ENCODE assay signal across 1 cellular context in the genomic region with DNA sequence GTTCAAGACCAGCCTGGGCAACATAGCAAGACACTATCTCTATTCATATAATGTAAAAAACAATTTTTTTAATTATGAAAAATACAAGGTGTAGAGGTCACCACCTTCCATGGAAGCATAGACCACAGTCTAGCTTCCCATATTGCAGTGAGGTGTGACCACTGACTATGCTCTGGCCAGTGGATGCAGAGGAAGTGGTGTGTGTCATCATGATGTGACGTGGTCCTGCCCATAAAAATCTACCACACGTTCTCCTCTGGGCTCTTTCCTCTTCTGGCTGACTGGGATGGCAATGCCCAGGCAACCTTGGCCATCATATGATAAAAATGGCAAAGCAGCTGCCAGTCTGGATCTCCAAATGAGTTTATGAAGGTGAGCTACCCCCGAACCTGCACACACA.
TF ChIP-seq lines count a peak whose summit lies in the region.

No MANE protein-coding gene starts in this region.

TF ChIP-seq in WTC11, 78 proteins besides CTCF, POLR2A, EP300 and RAD21 (continued from another document):
- TF ChIP-seq, protein P1, sequence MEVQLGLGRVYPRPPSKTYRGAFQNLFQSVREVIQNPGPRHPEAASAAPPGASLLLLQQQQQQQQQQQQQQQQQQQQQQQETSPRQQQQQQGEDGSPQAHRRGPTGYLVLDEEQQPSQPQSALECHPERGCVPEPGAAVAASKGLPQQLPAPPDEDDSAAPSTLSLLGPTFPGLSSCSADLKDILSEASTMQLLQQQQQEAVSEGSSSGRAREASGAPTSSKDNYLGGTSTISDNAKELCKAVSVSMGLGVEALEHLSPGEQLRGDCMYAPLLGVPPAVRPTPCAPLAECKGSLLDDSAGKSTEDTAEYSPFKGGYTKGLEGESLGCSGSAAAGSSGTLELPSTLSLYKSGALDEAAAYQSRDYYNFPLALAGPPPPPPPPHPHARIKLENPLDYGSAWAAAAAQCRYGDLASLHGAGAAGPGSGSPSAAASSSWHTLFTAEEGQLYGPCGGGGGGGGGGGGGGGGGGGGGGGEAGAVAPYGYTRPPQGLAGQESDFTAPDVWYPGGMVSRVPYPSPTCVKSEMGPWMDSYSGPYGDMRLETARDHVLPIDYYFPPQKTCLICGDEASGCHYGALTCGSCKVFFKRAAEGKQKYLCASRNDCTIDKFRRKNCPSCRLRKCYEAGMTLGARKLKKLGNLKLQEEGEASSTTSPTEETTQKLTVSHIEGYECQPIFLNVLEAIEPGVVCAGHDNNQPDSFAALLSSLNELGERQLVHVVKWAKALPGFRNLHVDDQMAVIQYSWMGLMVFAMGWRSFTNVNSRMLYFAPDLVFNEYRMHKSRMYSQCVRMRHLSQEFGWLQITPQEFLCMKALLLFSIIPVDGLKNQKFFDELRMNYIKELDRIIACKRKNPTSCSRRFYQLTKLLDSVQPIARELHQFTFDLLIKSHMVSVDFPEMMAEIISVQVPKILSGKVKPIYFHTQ (CRISPR knock-in tag; IDR thresholded peaks at IDR 0.05), result no peak
- TF ChIP-seq, protein P2, sequence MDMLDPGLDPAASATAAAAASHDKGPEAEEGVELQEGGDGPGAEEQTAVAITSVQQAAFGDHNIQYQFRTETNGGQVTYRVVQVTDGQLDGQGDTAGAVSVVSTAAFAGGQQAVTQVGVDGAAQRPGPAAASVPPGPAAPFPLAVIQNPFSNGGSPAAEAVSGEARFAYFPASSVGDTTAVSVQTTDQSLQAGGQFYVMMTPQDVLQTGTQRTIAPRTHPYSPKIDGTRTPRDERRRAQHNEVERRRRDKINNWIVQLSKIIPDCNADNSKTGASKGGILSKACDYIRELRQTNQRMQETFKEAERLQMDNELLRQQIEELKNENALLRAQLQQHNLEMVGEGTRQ (CRISPR knock-in tag; IDR thresholded peaks at IDR 0.05), result no peak
- TF ChIP-seq, protein P3, sequence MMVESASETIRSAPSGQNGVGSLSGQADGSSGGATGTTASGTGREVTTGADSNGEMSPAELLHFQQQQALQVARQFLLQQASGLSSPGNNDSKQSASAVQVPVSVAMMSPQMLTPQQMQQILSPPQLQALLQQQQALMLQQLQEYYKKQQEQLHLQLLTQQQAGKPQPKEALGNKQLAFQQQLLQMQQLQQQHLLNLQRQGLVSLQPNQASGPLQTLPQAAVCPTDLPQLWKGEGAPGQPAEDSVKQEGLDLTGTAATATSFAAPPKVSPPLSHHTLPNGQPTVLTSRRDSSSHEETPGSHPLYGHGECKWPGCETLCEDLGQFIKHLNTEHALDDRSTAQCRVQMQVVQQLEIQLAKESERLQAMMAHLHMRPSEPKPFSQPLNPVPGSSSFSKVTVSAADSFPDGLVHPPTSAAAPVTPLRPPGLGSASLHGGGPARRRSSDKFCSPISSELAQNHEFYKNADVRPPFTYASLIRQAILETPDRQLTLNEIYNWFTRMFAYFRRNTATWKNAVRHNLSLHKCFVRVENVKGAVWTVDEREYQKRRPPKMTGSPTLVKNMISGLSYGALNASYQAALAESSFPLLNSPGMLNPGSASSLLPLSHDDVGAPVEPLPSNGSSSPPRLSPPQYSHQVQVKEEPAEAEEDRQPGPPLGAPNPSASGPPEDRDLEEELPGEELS (CRISPR knock-in tag; IDR thresholded peaks at IDR 0.05), result no peak
- TF ChIP-seq, protein P4, sequence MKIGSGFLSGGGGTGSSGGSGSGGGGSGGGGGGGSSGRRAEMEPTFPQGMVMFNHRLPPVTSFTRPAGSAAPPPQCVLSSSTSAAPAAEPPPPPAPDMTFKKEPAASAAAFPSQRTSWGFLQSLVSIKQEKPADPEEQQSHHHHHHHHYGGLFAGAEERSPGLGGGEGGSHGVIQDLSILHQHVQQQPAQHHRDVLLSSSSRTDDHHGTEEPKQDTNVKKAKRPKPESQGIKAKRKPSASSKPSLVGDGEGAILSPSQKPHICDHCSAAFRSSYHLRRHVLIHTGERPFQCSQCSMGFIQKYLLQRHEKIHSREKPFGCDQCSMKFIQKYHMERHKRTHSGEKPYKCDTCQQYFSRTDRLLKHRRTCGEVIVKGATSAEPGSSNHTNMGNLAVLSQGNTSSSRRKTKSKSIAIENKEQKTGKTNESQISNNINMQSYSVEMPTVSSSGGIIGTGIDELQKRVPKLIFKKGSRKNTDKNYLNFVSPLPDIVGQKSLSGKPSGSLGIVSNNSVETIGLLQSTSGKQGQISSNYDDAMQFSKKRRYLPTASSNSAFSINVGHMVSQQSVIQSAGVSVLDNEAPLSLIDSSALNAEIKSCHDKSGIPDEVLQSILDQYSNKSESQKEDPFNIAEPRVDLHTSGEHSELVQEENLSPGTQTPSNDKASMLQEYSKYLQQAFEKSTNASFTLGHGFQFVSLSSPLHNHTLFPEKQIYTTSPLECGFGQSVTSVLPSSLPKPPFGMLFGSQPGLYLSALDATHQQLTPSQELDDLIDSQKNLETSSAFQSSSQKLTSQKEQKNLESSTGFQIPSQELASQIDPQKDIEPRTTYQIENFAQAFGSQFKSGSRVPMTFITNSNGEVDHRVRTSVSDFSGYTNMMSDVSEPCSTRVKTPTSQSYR (CRISPR knock-in tag; IDR thresholded peaks at IDR 0.05), result no peak
- TF ChIP-seq, protein P5, sequence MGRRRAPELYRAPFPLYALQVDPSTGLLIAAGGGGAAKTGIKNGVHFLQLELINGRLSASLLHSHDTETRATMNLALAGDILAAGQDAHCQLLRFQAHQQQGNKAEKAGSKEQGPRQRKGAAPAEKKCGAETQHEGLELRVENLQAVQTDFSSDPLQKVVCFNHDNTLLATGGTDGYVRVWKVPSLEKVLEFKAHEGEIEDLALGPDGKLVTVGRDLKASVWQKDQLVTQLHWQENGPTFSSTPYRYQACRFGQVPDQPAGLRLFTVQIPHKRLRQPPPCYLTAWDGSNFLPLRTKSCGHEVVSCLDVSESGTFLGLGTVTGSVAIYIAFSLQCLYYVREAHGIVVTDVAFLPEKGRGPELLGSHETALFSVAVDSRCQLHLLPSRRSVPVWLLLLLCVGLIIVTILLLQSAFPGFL (CRISPR knock-in tag; IDR thresholded peaks at IDR 0.05; ENCODE audit: borderline replicate concordance), result no peak
- TF ChIP-seq CREB1 (CRISPR knock-in tag; IDR thresholded peaks at IDR 0.05) (no peak), ZNF121 (CRISPR knock-in tag; IDR thresholded peaks at IDR 0.05) (no peak)
- TF ChIP-seq, protein P6, sequence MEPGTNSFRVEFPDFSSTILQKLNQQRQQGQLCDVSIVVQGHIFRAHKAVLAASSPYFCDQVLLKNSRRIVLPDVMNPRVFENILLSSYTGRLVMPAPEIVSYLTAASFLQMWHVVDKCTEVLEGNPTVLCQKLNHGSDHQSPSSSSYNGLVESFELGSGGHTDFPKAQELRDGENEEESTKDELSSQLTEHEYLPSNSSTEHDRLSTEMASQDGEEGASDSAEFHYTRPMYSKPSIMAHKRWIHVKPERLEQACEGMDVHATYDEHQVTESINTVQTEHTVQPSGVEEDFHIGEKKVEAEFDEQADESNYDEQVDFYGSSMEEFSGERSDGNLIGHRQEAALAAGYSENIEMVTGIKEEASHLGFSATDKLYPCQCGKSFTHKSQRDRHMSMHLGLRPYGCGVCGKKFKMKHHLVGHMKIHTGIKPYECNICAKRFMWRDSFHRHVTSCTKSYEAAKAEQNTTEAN (CRISPR knock-in tag; IDR thresholded peaks at IDR 0.05), result no peak
